In genomic region chr19:49843265-49843664, GRCh38 we compare ENCODE assay signal across 28 cellular contexts. TPM values are rescaled to one million over a fixed set of nuclear protein-coding genes. Genes with fewer than 3 reads are reported as not detected.
A peak's percentile ranks its signal among the peaks of the same experiment; 100 is the strongest.
DNase-seq lines count a peak whose midpoint lies in the region; ATAC-seq and TF ChIP-seq lines count a peak whose summit lies in the region.
"Had no signal": no experiment of that assay in that cellular context is flagged by ENCODE, and none has a peak within 500 bp of the region (broad histone marks: within the 10 kb centered on the region; RNA-seq: fewer than 3 reads in every experiment).

No MANE protein-coding gene starts in this region.

- TF ChIP-seq CTCF in mucosa of descending colon (IDR thresholded peaks at IDR 0.05) = no peak

- H2AFZ ChIP-seq in mesenchymal stem cell (ENCODE audit: low read depth, low read length) = no peak overlapping the region

- no peak overlapping the region for H2BK15ac ChIP-seq in mesenchymal stem cell (ENCODE audit: low read depth, poor library complexity, severe bottlenecking)

- no peak overlapping the region for H4K91ac ChIP-seq in mesenchymal stem cell (ENCODE audit: low read length)

- intact Hi-C loops in mucosa of descending colon (cut with DNase I, micrococcal nuclease) = no loop called here

- no peak overlapping the region for H2BK12ac ChIP-seq in mesenchymal stem cell (ENCODE audit: low read length in 2 of 2)

- no peak overlapping the region for H3K23ac ChIP-seq in mesenchymal stem cell (ENCODE audit: low read length in 2 of 2)

- H2BK5ac ChIP-seq in mesenchymal stem cell (ENCODE audit: low read depth, low read length, poor library complexity, severe bottlenecking) = no peak overlapping the region

- WGBS in mesenchymal stem cell = 100% methylated on average over 2 of the region's 3 CpGs

- H3K36me3 ChIP-seq in BLaER1 treated with 17β-estradiol and CSF1 and Interleukin-3, amounts not matched to agents 10 nM and 100 nM = peaks cover 27 to 40% (median 30%) of the 10 kb centered on the region in 11 experiments
- H3K36me3 ChIP-seq in mucosa of descending colon (ENCODE audit: low read depth) (no peaks in the 10 kb centered on the region), mesenchymal stem cell (ENCODE audit: control insufficient read depth in 1 of 2, insufficient read depth in 2 of 2, low read depth in 1 of 2, low read length in 2 of 2) (peaks cover 28 to 30% of the 10 kb centered on the region in 2 experiments)

- H3K4me3 ChIP-seq in BLaER1 treated with 17β-estradiol and CSF1 and Interleukin-3, amounts not matched to agents 10 nM and 100 nM = no peak overlapping the region
- H3K4me3 ChIP-seq in mucosa of descending colon = no peak overlapping the region
- no peak overlapping the region for H3K4me3 ChIP-seq in mesenchymal stem cell (ENCODE audit: insufficient read depth in 1 of 2, low read depth in 1 of 2, low read length in 2 of 2)
- H3K4me3 ChIP-seq: esophagus squamous epithelium, sigmoid colon, testis had no signal

- no peak overlapping the region for H2AK5ac ChIP-seq in mesenchymal stem cell (ENCODE audit: low read length, severe bottlenecking)

- H3K18ac ChIP-seq in mesenchymal stem cell (ENCODE audit: low read depth in 1 of 2, low read length in 2 of 2) = no peak overlapping the region

- H3K79me1 ChIP-seq in mesenchymal stem cell (replicated peaks; ENCODE audit: low read length, poor library complexity, severe bottlenecking) = peaks cover 15% of the 10 kb centered on the region

- H3K9ac ChIP-seq in BLaER1 treated with 17β-estradiol and CSF1 and Interleukin-3, amounts not matched to agents 10 nM and 100 nM = 0 out of 22 replicates have a peak overlapping the region, but pooled peaks of 1 of the 11 experiments have one; percentile 0
- H3K9ac ChIP-seq in mesenchymal stem cell (ENCODE audit: low read length) = no peak overlapping the region

- peak overlapping the region in 10 of 11 experiments; percentile 0 to 74 (median 61); a peak in 18 of 22 replicates for H3K4me2 ChIP-seq in BLaER1 treated with 17β-estradiol and CSF1 and Interleukin-3, amounts not matched to agents 10 nM and 100 nM
- no peak overlapping the region for H3K4me2 ChIP-seq in mesenchymal stem cell (ENCODE audit: low read length, poor library complexity, severe bottlenecking)

- H3K9me3 ChIP-seq in BLaER1 treated with 17β-estradiol and CSF1 and Interleukin-3, amounts not matched to agents 10 nM and 100 nM (replicated peaks in 1 of 11) = no peaks in the 10 kb centered on the region
- H3K9me3 ChIP-seq in mucosa of descending colon (no peaks in the 10 kb centered on the region), mesenchymal stem cell (ENCODE audit: control insufficient read depth, low read length) (no peaks in the 10 kb centered on the region)
- H3K9me3 ChIP-seq: esophagus squamous epithelium, sigmoid colon, testis had no signal

- H3K27me3 ChIP-seq in BLaER1 treated with 17β-estradiol and CSF1 and Interleukin-3, amounts not matched to agents 10 nM and 100 nM = no peaks in the 10 kb centered on the region
- no peaks in the 10 kb centered on the region for H3K27me3 ChIP-seq in mesenchymal stem cell (ENCODE audit: control insufficient read depth in 1 of 2, insufficient read depth in 1 of 2, low read length in 2 of 2)
- H3K27me3 ChIP-seq: esophagus squamous epithelium, sigmoid colon, testis had no signal

- no peak overlapping the region for H3K4ac ChIP-seq in mesenchymal stem cell (ENCODE audit: low read depth in 1 of 2, low read length in 2 of 2)

- H3K14ac ChIP-seq in mesenchymal stem cell (ENCODE audit: low read length in 2 of 2) = no peak overlapping the region

- 0 out of 22 replicates have a peak overlapping the region, but pooled peaks of 1 of the 11 experiments have one; percentile 36 for H3K27ac ChIP-seq in BLaER1 treated with 17β-estradiol and CSF1 and Interleukin-3, amounts not matched to agents 10 nM and 100 nM
- no peak overlapping the region for H3K27ac ChIP-seq in mesenchymal stem cell (ENCODE audit: low read length, poor library complexity, severe bottlenecking)
- H3K27ac ChIP-seq: esophagus squamous epithelium, sigmoid colon, testis had no signal

- DNase-seq in NOMO-1 treated with dmso at 0.1 percent for 144 hours (lab: John Stamatoyannopoulos, UW; ENCODE audit: unreplicated experiment) = peak; percentile 35
- no peak for DNase-seq in mucosa of descending colon
- DNase-seq in cerebellum (ENCODE audit: low spot score) = no peak
- DNase-seq in NCI-H748 (lab: John Stamatoyannopoulos, UW; ENCODE audit: unreplicated experiment) = no peak
- DNase-seq in mesenchymal stem cell = no peak
- DNase-seq: activated CD4-positive, alpha-beta T cell treated with anti-CD3 and anti-CD28 coated beads for 4 hours; activated effector memory CD4-positive, alpha-beta T cell treated with anti-CD3 and anti-CD28 coated beads, Interleukin-2, amount 50 U/mL, for 16 hours; activated naive CD8-positive, alpha-beta T cell treated with anti-CD3 and anti-CD28 coated beads, Interleukin-2, amount 10 ng/mL, durations not matched to agents 7 days and 5 days; activated T-cell treated with anti-CD3 and anti-CD28 coated beads, Interleukin-2, amount 50 U/mL, for 1 hour; caudate nucleus; CD8-positive, alpha-beta T cell; DMS 273 treated with DMSO at 0.1 percent for 48 hours; esophagus squamous epithelium; foreskin melanocyte; IMR-90; mammary epithelial cell; NCI-H1436; NCI-H2107; NCI-H774; posterior cingulate gyrus; sigmoid colon; stimulated activated CD4-positive, alpha-beta T cell treated with anti-CD3 and anti-CD28 coated beads, Interleukin-4, amount 100 ng/mL, for 4 hours; stimulated activated naive CD4-positive, alpha-beta T cell; testis had no signal

- peaks cover 16 to 34% (median 27%) of the 10 kb centered on the region in 10 experiments for H3K4me1 ChIP-seq in BLaER1 treated with 17β-estradiol and CSF1 and Interleukin-3, amounts not matched to agents 10 nM and 100 nM
- H3K4me1 ChIP-seq in mucosa of descending colon (ENCODE audit: low read depth) (no peaks in the 10 kb centered on the region), mesenchymal stem cell (ENCODE audit: control insufficient read depth, insufficient read depth, low read depth, low read length) (peaks cover 3% of the 10 kb centered on the region)
- H3K4me1 ChIP-seq: testis had no signal

- H2BK120ac ChIP-seq in mesenchymal stem cell (ENCODE audit: low read depth, low read length) = no peak overlapping the region

- ATAC-seq in HG03060 (IDR thresholded peaks at IDR 0.05; ENCODE audit: low read depth, unreplicated experiment) (peak; percentile 53), mucosa of descending colon (peak; percentile 49), GM21786 (IDR thresholded peaks at IDR 0.05; ENCODE audit: unreplicated experiment) (no peak)
- ATAC-seq: CD8-positive, alpha-beta T cell; Right ventricle myocardium inferior had no signal

- peaks cover 0 to 25% (median 0%) of the 10 kb centered on the region in 11 experiments; a peak in 4 of 22 replicates for H4K20me1 ChIP-seq in BLaER1 treated with 17β-estradiol and CSF1 and Interleukin-3, amounts not matched to agents 10 nM and 100 nM

- H4K8ac ChIP-seq in mesenchymal stem cell (ENCODE audit: low read length) = no peak overlapping the region

RNA-seq across cellular contexts. Expression of gene PTOV1, which starts 7.7 kb away (rescaled TPM):
- 100 to 1,000 TPM in 2 of 3 donors, 10 to 100 TPM in 1; 92.8 to 171 (median 107) TPM for total RNA-seq in mucosa of descending colon
- 86.3 TPM for total RNA-seq in cerebellum
- polyA plus RNA-seq in mesenchymal stem cell (2013, experiment 1 of 2) = 141 TPM
- 146 TPM for polyA plus RNA-seq in mesenchymal stem cell (2013, experiment 2 of 2)

RNA-seq across cellular contexts. Expression of gene PNKP, which starts 24.1 kb away (rescaled TPM):
- total RNA-seq in mucosa of descending colon (100 to 1,000 TPM in 2 of 3 donors, 10 to 100 TPM in 1; 84.3 to 114 (median 111) TPM), cerebellum (31.0 TPM)
- polyA plus RNA-seq in mesenchymal stem cell (2013, experiment 1 of 2) = 46.8 TPM
- polyA plus RNA-seq in mesenchymal stem cell (2013, experiment 2 of 2) = 44.2 TPM

RNA-seq across cellular contexts. Expression of gene MED25, which starts 25.2 kb away (rescaled TPM):
- total RNA-seq in mucosa of descending colon (10 to 100 TPM; 54.7 to 57.4 (median 55.2) TPM), cerebellum (21.6 TPM)
- 33.3 TPM for polyA plus RNA-seq in mesenchymal stem cell (2013, experiment 1 of 2)
- polyA plus RNA-seq in mesenchymal stem cell (2013, experiment 2 of 2) = 33.3 TPM

RNA-seq across cellular contexts. Expression of gene FUZ, which starts 30.2 kb away (rescaled TPM):
- 10 to 100 TPM in 2 of 3 donors, 1 to 10 TPM in 1; 6.6 to 21.0 (median 11.9) TPM for total RNA-seq in mucosa of descending colon
- 15.3 TPM for total RNA-seq in cerebellum
- polyA plus RNA-seq in mesenchymal stem cell (2013, experiment 1 of 2) = 5.5 TPM
- 5.0 TPM for polyA plus RNA-seq in mesenchymal stem cell (2013, experiment 2 of 2)

RNA-seq across cellular contexts. Expression of gene AKT1S1, which starts 33.9 kb away (rescaled TPM):
- total RNA-seq in mucosa of descending colon (10 to 100 TPM; 38.8 to 44.0 (median 42.3) TPM), cerebellum (4.2 TPM)
- polyA plus RNA-seq in mesenchymal stem cell (2013, experiment 1 of 2) = 107 TPM
- 104 TPM for polyA plus RNA-seq in mesenchymal stem cell (2013, experiment 2 of 2)
